In the genomic region with DNA sequence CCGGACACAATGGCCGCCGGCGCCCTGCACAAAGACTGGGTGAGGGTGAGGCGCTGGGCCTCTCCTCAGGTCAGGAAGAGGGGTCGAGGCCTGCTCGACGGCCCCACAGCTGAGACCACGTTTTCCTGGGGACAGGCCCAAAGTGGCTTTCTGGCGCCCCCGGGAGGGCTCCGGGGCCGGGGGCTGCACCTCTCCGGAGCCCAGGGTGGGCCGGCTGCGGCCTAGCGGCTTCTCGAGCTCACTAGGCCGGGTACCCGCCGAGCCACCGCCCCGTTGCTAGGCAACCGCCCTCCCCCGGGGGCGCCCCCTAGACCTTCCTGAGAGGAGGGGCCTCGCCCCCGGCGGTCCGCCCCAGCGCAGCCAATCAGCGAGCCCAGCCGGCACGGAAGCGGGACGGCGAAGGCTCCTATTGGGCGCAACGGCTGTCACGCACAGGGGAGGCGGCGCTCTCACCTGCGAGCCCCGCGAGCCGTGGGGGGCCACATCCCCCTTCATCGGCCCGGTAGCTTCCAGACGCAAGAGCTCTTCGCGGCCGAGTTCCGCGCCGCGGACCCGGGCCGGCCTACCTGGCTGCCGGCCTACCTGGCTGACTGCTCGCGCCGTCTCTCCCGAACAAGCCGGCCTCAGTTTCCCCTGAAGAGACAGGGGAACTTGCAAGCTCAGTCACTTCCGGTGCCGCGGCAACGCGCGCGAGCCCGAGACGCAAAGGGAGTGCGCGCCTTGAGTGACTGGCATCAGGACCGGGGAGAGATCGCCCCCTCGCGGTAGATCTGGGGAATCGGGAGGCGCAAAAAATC, we compare ENCODE assay signal across 8 cellular contexts. TPM values are rescaled to one million over a fixed set of nuclear protein-coding genes. Genes with fewer than 3 reads are reported as not detected.
DNase-seq lines count a peak whose midpoint lies in the region; ATAC-seq and TF ChIP-seq lines count a peak whose summit lies in the region.

No MANE protein-coding gene starts in this region.

- DNase-seq in CD4-positive, CD25-positive, alpha-beta regulatory T cell = peak; percentile 98 to 99 (median 98)
- DNase-seq in NCI-H526 (lab: John Stamatoyannopoulos, UW) (peak; percentile 97 to 99), dedifferentiated amniotic fluid mesenchymal stem cell (ENCODE audit: extremely low spot score) (peak; percentile 95), right lobe of liver (peak; percentile 99)
- DNase-seq in activated CD4-positive, alpha-beta T cell treated with anti-CD3 and anti-CD28 coated beads, Interleukin-2, amount 50 U/mL, for 1 hour = peak; percentile 96
- peak; percentile 98 for DNase-seq in stimulated activated CD4-positive, alpha-beta T cell treated with anti-CD3 and anti-CD28 coated beads, Interleukin-4, amount 100 ng/mL, for 24 hours

- H3K36me3 ChIP-seq in CD4-positive, CD25-positive, alpha-beta regulatory T cell (ENCODE audit: control insufficient read depth, insufficient read depth, low read length) = no peaks in the 10 kb centered on the region
- H3K36me3 ChIP-seq in right lobe of liver = no peaks in the 10 kb centered on the region

- H3K36me3 Mint-ChIP-seq in CD4-positive, CD25-positive, alpha-beta regulatory T cell = peaks cover 9% of the 10 kb centered on the region

- H3K27ac Mint-ChIP-seq in CD4-positive, CD25-positive, alpha-beta regulatory T cell = peak overlapping the region; percentile 88 to 97 (median 93)

- peaks cover 44% of the 10 kb centered on the region for H3K4me1 ChIP-seq in CD4-positive, CD25-positive, alpha-beta regulatory T cell (ENCODE audit: control insufficient read depth, insufficient read depth, low read length, poor library complexity, severe bottlenecking)
- peaks cover 0 to 27% (median 9%) of the 10 kb centered on the region in 4 donors for H3K4me1 ChIP-seq in right lobe of liver

- WGBS in right lobe of liver (ENCODE audit: insufficient coverage, low coverage, low lambda C conversion rate, missing lambda C conversion rate) = 0% methylated on average over 8 of the region's 81 CpGs

- peak overlapping the region; percentile 79 to 97 (median 96) for H3K4me3 Mint-ChIP-seq in CD4-positive, CD25-positive, alpha-beta regulatory T cell

- TF ChIP-seq CTCF in right lobe of liver (IDR thresholded peaks at IDR 0.05) = peak; percentile 87 to 97 (median 92)

- no peaks in the 10 kb centered on the region for H3K27me3 Mint-ChIP-seq in CD4-positive, CD25-positive, alpha-beta regulatory T cell

- peaks cover 9 to 40% (median 26%) of the 10 kb centered on the region in 4 donors for H3K4me1 Mint-ChIP-seq in CD4-positive, CD25-positive, alpha-beta regulatory T cell

- TF ChIP-seq POLR2A in right lobe of liver (IDR thresholded peaks at IDR 0.05) = peak; percentile 59

- H3K27ac ChIP-seq in CD4-positive, CD25-positive, alpha-beta regulatory T cell (ENCODE audit: insufficient read depth, low read length, poor library complexity, severe bottlenecking) = peak overlapping the region; percentile 95
- peak overlapping the region; percentile 97 to 98 (median 97) for H3K27ac ChIP-seq in right lobe of liver

- intact Hi-C loops in right lobe of liver (cut with DNase I) = loop anchor here (5.0 kb wide), 1 partner anchor 61 kb away; no protein-coding TSS in a partner anchor

- peak; percentile 92 for ATAC-seq in CD4-positive, CD25-positive, alpha-beta regulatory T cell (ENCODE audit: low read depth in 2 of 2)
- peak; percentile 82 for ATAC-seq in GM19351 (IDR thresholded peaks at IDR 0.05; ENCODE audit: unreplicated experiment)
- ATAC-seq in HG03520 (IDR thresholded peaks at IDR 0.05; ENCODE audit: unreplicated experiment) = peak; percentile 86
- ATAC-seq in right lobe of liver = peak; percentile 83 to 95 (median 87)

- peak overlapping the region; percentile 96 for H3K4me3 ChIP-seq in CD4-positive, CD25-positive, alpha-beta regulatory T cell (ENCODE audit: low read depth, low read length)
- H3K4me3 ChIP-seq in right lobe of liver = peak overlapping the region; percentile 90 to 97 (median 95)

- no peaks in the 10 kb centered on the region for H3K9me3 ChIP-seq in CD4-positive, CD25-positive, alpha-beta regulatory T cell (ENCODE audit: control insufficient read depth in 2 of 2, low read length in 2 of 2)
- H3K9me3 ChIP-seq in right lobe of liver = no peaks in the 10 kb centered on the region

- H3K9me3 Mint-ChIP-seq in CD4-positive, CD25-positive, alpha-beta regulatory T cell = no peaks in the 10 kb centered on the region

- no peaks in the 10 kb centered on the region for H3K27me3 ChIP-seq in CD4-positive, CD25-positive, alpha-beta regulatory T cell (ENCODE audit: control insufficient read depth, insufficient read depth, low read length)
- H3K27me3 ChIP-seq in right lobe of liver = no peaks in the 10 kb centered on the region

RNA-seq across cellular contexts. Expression of a gene that starts 0.8 kb away (rescaled TPM):
- 38.1 TPM for total RNA-seq in CD4-positive, CD25-positive, alpha-beta regulatory T cell
- polyA plus RNA-seq in CD4-positive, CD25-positive, alpha-beta regulatory T cell = 10 to 100 TPM; 15.5 to 19.6 (median 17.3) TPM
- total RNA-seq in right lobe of liver = 10 to 100 TPM; 30.5 to 96.1 (median 63.4) TPM

RNA-seq across cellular contexts. Expression of a gene that starts 15.6 kb away (rescaled TPM):
- 5.4 TPM for total RNA-seq in CD4-positive, CD25-positive, alpha-beta regulatory T cell
- 1 to 10 TPM; 3.1 to 6.3 (median 3.8) TPM for polyA plus RNA-seq in CD4-positive, CD25-positive, alpha-beta regulatory T cell
- 1 to 10 TPM in 5 of 6 experiments, under 1 TPM in 1; 0.56 to 8.3 (median 2.8) TPM for total RNA-seq in right lobe of liver

Comparison
In these comparisons a context has a peak if more than half of its experiments do, and no peak if none do; other contexts are left out.
1. Peak in every context shown above with its lines: DNase-seq, ATAC-seq, H3K4me3 ChIP-seq and H3K27ac ChIP-seq.